Comparison of ENCODE assay signal across 31 cellular contexts in genomic region chr4:112093636-112094202, GRCh38.
"Had no signal": no experiment of that assay in that cellular context is flagged by ENCODE, and none has a peak within 500 bp of the region (broad histone marks: within the 10 kb centered on the region; RNA-seq: fewer than 3 reads in every experiment).

No MANE protein-coding gene starts in this region.

- H3K9me3 Mint-ChIP-seq: activated naive CD4-positive, alpha-beta T cell treated with anti-CD3 and anti-CD28 coated beads, Interleukin-2, amount 10 ng/mL, durations not matched to agents 7 days and 5 days; activated naive CD8-positive, alpha-beta T cell treated with anti-CD3 and anti-CD28 coated beads, Interleukin-2, amount 10 ng/mL, durations not matched to agents 7 days and 5 days; activated T-helper 1 cell treated with anti-CD3 and anti-CD28 coated beads, Interleukin-12 subunit alpha, Interleukin-12 subunit beta, Interleukin-2, Interleukin-4 antibody, amounts not matched to agents 30 ng/mL and 10 ng/mL and 1 ng/mL, durations not matched to agents 14 hours and 24 hours and 36 hours; dendritic cell treated with granulocyte-macrophage colony-stimulating factor and Interleukin-4, amounts not matched to agents 40 ng/mL and 50 ng/mL, for 4 days; stimulated activated effector memory CD8-positive, alpha-beta T cell treated with anti-CD3 and anti-CD28 coated beads, Interleukin-12 subunit alpha, Interleukin-12 subunit beta, amount 100 ng/mL, for 72 hours had no signal

- H3K36me3 Mint-ChIP-seq: activated naive CD4-positive, alpha-beta T cell treated with anti-CD3 and anti-CD28 coated beads, Interleukin-2, amount 10 ng/mL, durations not matched to agents 7 days and 5 days; activated naive CD8-positive, alpha-beta T cell treated with anti-CD3 and anti-CD28 coated beads, Interleukin-2, amount 10 ng/mL, durations not matched to agents 7 days and 5 days; brain; naive thymus-derived CD8-positive, alpha-beta T cell; stimulated activated effector memory CD8-positive, alpha-beta T cell treated with anti-CD3 and anti-CD28 coated beads, Interleukin-12 subunit alpha, Interleukin-12 subunit beta, amount 100 ng/mL, for 72 hours had no signal

- DNase-seq: activated CD4-positive, alpha-beta T cell treated with anti-CD3 and anti-CD28 coated beads for 48 hours; activated CD4-positive, alpha-beta T cell treated with anti-CD3 and anti-CD28 coated beads, Interleukin-2, amount 50 U/mL, for 48 hours; activated CD8-positive, alpha-beta memory T cell treated with anti-CD3 and anti-CD28 coated beads, Interleukin-2, amount 50 U/mL, for 4 hours; activated effector memory CD4-positive, alpha-beta T cell treated with anti-CD3 and anti-CD28 coated beads, Interleukin-2, amount 50 U/mL, for 16 hours; activated naive CD4-positive, alpha-beta T cell treated with anti-CD3 and anti-CD28 coated beads, Interleukin-2, amount 10 ng/mL, durations not matched to agents 7 days and 5 days; activated naive CD8-positive, alpha-beta T cell treated with anti-CD3 and anti-CD28 coated beads, Interleukin-2, amount 10 ng/mL, durations not matched to agents 7 days and 5 days; activated T-cell treated with anti-CD3 and anti-CD28 coated beads, Interleukin-2, amount 50 U/mL, for 1 hour; central memory CD4-positive, alpha-beta T cell; effector CD4-positive, alpha-beta T cell; foreskin keratinocyte; heart right ventricle; kidney glomerular epithelial cell; left lung; lower lobe of right lung; mesenchymal stem cell; naive thymus-derived CD8-positive, alpha-beta T cell; nucleus accumbens; psoas muscle; sigmoid colon; small intestine; stimulated activated CD4-positive, alpha-beta T cell treated with anti-CD3 and anti-CD28 coated beads, Interleukin-4, amount 100 ng/mL, for 24 hours; trophoblast cell; uterus; WERI-Rb-1 had no signal

- H3K27ac Mint-ChIP-seq: activated naive CD4-positive, alpha-beta T cell treated with anti-CD3 and anti-CD28 coated beads, Interleukin-2, amount 10 ng/mL, durations not matched to agents 7 days and 5 days; activated naive CD8-positive, alpha-beta T cell treated with anti-CD3 and anti-CD28 coated beads, Interleukin-2, amount 10 ng/mL, durations not matched to agents 7 days and 5 days; activated T-helper 1 cell treated with anti-CD3 and anti-CD28 coated beads, Interleukin-12 subunit alpha, Interleukin-12 subunit beta, Interleukin-2, Interleukin-4 antibody, amounts not matched to agents 30 ng/mL and 10 ng/mL and 1 ng/mL, durations not matched to agents 14 hours and 24 hours and 36 hours; brain; dendritic cell treated with granulocyte-macrophage colony-stimulating factor and Interleukin-4, amounts not matched to agents 40 ng/mL and 50 ng/mL, for 4 days; naive thymus-derived CD8-positive, alpha-beta T cell; stimulated activated effector memory CD8-positive, alpha-beta T cell treated with anti-CD3 and anti-CD28 coated beads, Interleukin-12 subunit alpha, Interleukin-12 subunit beta, amount 100 ng/mL, for 72 hours; stimulated activated naive CD8-positive, alpha-beta T cell treated with anti-CD3 and anti-CD28 coated beads, Interleukin-15, Interleukin-2, amounts not matched to agents 100 ng/mL and 50 ng/mL, for 24 hours had no signal

- ATAC-seq: activated CD4-positive, CD25-positive, alpha-beta regulatory T cell treated with anti-CD3 and anti-CD28 coated beads, Interleukin-2, amount 50 U/mL, for 24 hours; foreskin keratinocyte; left lung; lower lobe of right lung; naive thymus-derived CD8-positive, alpha-beta T cell; psoas muscle; stimulated activated effector memory CD8-positive, alpha-beta T cell treated with anti-CD3 and anti-CD28 coated beads, Interleukin-12 subunit alpha, Interleukin-12 subunit beta, amount 100 ng/mL, for 72 hours had no signal

- H3K4me1 Mint-ChIP-seq: activated naive CD4-positive, alpha-beta T cell treated with anti-CD3 and anti-CD28 coated beads, Interleukin-2, amount 10 ng/mL, durations not matched to agents 7 days and 5 days; activated naive CD8-positive, alpha-beta T cell treated with anti-CD3 and anti-CD28 coated beads, Interleukin-2, amount 10 ng/mL, durations not matched to agents 7 days and 5 days; brain; naive thymus-derived CD8-positive, alpha-beta T cell; neural crest cell; stimulated activated effector memory CD8-positive, alpha-beta T cell treated with anti-CD3 and anti-CD28 coated beads, Interleukin-12 subunit alpha, Interleukin-12 subunit beta, amount 100 ng/mL, for 72 hours had no signal

- FAIRE-seq: small intestine had no signal

- H3K4me3 Mint-ChIP-seq: activated naive CD4-positive, alpha-beta T cell treated with anti-CD3 and anti-CD28 coated beads, Interleukin-2, amount 10 ng/mL, durations not matched to agents 7 days and 5 days; activated naive CD8-positive, alpha-beta T cell treated with anti-CD3 and anti-CD28 coated beads, Interleukin-2, amount 10 ng/mL, durations not matched to agents 7 days and 5 days; activated T-helper 1 cell treated with anti-CD3 and anti-CD28 coated beads, Interleukin-12 subunit alpha, Interleukin-12 subunit beta, Interleukin-2, Interleukin-4 antibody, amounts not matched to agents 30 ng/mL and 10 ng/mL and 1 ng/mL, durations not matched to agents 14 hours and 24 hours and 36 hours; brain; dendritic cell treated with granulocyte-macrophage colony-stimulating factor and Interleukin-4, amounts not matched to agents 40 ng/mL and 50 ng/mL, for 4 days; naive thymus-derived CD8-positive, alpha-beta T cell; neural crest cell; stimulated activated effector memory CD8-positive, alpha-beta T cell treated with anti-CD3 and anti-CD28 coated beads, Interleukin-12 subunit alpha, Interleukin-12 subunit beta, amount 100 ng/mL, for 72 hours; stimulated activated naive CD8-positive, alpha-beta T cell treated with anti-CD3 and anti-CD28 coated beads, Interleukin-15, Interleukin-2, amounts not matched to agents 100 ng/mL and 50 ng/mL, for 24 hours had no signal

- H3K27me3 Mint-ChIP-seq: dendritic cell treated with granulocyte-macrophage colony-stimulating factor and Interleukin-4, amounts not matched to agents 40 ng/mL and 50 ng/mL, for 4 days had no signal
